In genomic region chr7:135441791-135442190, GRCh38 we compare ENCODE assay signal across 1 cellular context.
TF ChIP-seq lines count a peak whose summit lies in the region.

No MANE protein-coding gene starts in this region.

TF ChIP-seq in A549, 52 proteins besides CTCF, POLR2A, EP300 and RAD21 (continued from another document):
- no peak for TF ChIP-seq USF2 (IDR thresholded peaks at IDR 0.05)
